ENCODE assay signal across 1 cellular context in the genomic region with DNA sequence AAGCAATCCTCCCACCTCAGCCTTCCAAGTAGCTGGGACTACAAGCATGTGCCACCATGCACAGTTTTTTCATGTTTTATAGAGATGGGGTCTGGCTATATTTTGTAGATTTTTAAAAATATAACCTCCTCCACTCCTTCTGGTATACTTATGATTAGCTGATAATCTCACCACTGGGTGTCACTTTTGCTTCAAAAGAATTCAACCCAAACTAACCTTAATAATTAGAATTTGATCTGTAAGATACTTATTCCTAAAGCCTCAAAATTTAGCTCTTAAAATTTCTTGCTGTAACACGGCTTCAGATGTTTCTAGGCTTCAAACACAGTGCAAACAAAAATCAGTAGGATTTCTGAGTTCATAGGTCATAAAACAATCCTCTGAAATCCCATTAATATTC.
TF ChIP-seq lines count a peak whose summit lies in the region.

No MANE protein-coding gene starts in this region.

TF ChIP-seq in liver, 16 proteins besides CTCF, POLR2A, EP300 and RAD21 (continued from another document):
- TF ChIP-seq, protein P1, sequence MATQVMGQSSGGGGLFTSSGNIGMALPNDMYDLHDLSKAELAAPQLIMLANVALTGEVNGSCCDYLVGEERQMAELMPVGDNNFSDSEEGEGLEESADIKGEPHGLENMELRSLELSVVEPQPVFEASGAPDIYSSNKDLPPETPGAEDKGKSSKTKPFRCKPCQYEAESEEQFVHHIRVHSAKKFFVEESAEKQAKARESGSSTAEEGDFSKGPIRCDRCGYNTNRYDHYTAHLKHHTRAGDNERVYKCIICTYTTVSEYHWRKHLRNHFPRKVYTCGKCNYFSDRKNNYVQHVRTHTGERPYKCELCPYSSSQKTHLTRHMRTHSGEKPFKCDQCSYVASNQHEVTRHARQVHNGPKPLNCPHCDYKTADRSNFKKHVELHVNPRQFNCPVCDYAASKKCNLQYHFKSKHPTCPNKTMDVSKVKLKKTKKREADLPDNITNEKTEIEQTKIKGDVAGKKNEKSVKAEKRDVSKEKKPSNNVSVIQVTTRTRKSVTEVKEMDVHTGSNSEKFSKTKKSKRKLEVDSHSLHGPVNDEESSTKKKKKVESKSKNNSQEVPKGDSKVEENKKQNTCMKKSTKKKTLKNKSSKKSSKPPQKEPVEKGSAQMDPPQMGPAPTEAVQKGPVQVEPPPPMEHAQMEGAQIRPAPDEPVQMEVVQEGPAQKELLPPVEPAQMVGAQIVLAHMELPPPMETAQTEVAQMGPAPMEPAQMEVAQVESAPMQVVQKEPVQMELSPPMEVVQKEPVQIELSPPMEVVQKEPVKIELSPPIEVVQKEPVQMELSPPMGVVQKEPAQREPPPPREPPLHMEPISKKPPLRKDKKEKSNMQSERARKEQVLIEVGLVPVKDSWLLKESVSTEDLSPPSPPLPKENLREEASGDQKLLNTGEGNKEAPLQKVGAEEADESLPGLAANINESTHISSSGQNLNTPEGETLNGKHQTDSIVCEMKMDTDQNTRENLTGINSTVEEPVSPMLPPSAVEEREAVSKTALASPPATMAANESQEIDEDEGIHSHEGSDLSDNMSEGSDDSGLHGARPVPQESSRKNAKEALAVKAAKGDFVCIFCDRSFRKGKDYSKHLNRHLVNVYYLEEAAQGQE (IDR thresholded peaks at IDR 0.05) = no peak
- no peak for TF ChIP-seq HNF4A (conservative IDR thresholded peaks at IDR 0.05)
